ENCODE assay signal across 32 cellular contexts in genomic region chr7:104362756-104363155, GRCh38. TPM values are rescaled to one million over a fixed set of nuclear protein-coding genes. Genes with fewer than 3 reads are reported as not detected.
"Had no signal": no experiment of that assay in that cellular context is flagged by ENCODE, and none has a peak within 500 bp of the region (broad histone marks: within the 10 kb centered on the region; RNA-seq: fewer than 3 reads in every experiment).

No MANE protein-coding gene starts in this region.

- H3K27me3 ChIP-seq: breast epithelium, Peyer's patch had no signal

- H3K4me3 ChIP-seq: breast epithelium, K562, Peyer's patch, SJCRH30 had no signal

- DNase-seq: activated CD4-positive, alpha-beta T cell treated with anti-CD3 and anti-CD28 coated beads for 48 hours; activated CD4-positive, alpha-beta T cell treated with anti-CD3 and anti-CD28 coated beads, Interleukin-2, amount 50 U/mL, for 4 hours; activated CD4-positive, CD25-positive, alpha-beta regulatory T cell treated with anti-CD3 and anti-CD28 coated beads, Interleukin-2, amount 50 U/mL, for 72 hours; activated CD8-positive, alpha-beta T cell treated with anti-CD3 and anti-CD28 coated beads, Interleukin-2, amount 10 ng/mL, durations not matched to agents 7 days and 5 days; activated effector memory CD4-positive, alpha-beta T cell treated with Interleukin-2 at 50 U/mL for 16 hours; activated naive CD4-positive, alpha-beta T cell; activated T-cell treated with anti-CD3 and anti-CD28 coated beads, Interleukin-2, amount 50 U/mL, for 24 hours; aorta; central memory CD4-positive, alpha-beta T cell; Karpas-422; MM.1S; NCI-H1105; NCI-H1436 treated with DMSO at 0.1 percent for 48 hours; NCI-H187; NCI-H2081; NCI-H2171 treated with DMSO at 0.1 percent for 48 hours; NCI-H345; NCI-H510A; NCI-H69; NK-92 treated with Interleukin-12 subunit alpha and Interleukin-12 subunit beta, amount 100 ng/mL, for 24 hours; OCI-M1; Peyer's patch; Right ventricle myocardium superior; SJCRH30; SK-N-SH; T-helper 1 cell had no signal

- H3K4me1 ChIP-seq: breast epithelium, Peyer's patch, SJCRH30 had no signal

- H3K9me3 Mint-ChIP-seq: activated naive CD4-positive, alpha-beta T cell treated with anti-CD3 and anti-CD28 coated beads, Interleukin-2, amount 50 U/mL, for 24 hours; activated T-cell treated with anti-CD3 and anti-CD28 coated beads, Interleukin-2, amount 50 U/mL, for 24 hours; activated T-helper 1 cell treated with anti-CD3 and anti-CD28 coated beads, Interleukin-12 subunit alpha, Interleukin-12 subunit beta, Interleukin-2, Interleukin-4 antibody, amounts not matched to agents 30 ng/mL and 10 ng/mL and 1 ng/mL, durations not matched to agents 14 hours and 24 hours and 36 hours had no signal

- H3K36me3 ChIP-seq: breast epithelium, Peyer's patch, SJCRH30 had no signal

- H3K36me3 Mint-ChIP-seq: activated naive CD4-positive, alpha-beta T cell treated with anti-CD3 and anti-CD28 coated beads, Interleukin-2, amount 50 U/mL, for 24 hours had no signal

- H3K27ac Mint-ChIP-seq: activated CD8-positive, alpha-beta T cell treated with anti-CD3 and anti-CD28 coated beads, Interleukin-2, amount 10 ng/mL, durations not matched to agents 7 days and 5 days; activated naive CD4-positive, alpha-beta T cell treated with anti-CD3 and anti-CD28 coated beads, Interleukin-2, amount 50 U/mL, for 24 hours; activated T-cell treated with anti-CD3 and anti-CD28 coated beads, Interleukin-2, amount 50 U/mL, for 24 hours; activated T-helper 1 cell treated with anti-CD3 and anti-CD28 coated beads, Interleukin-12 subunit alpha, Interleukin-12 subunit beta, Interleukin-2, Interleukin-4 antibody, amounts not matched to agents 30 ng/mL and 10 ng/mL and 1 ng/mL, durations not matched to agents 14 hours and 24 hours and 36 hours had no signal

- H3K4me3 Mint-ChIP-seq: activated CD8-positive, alpha-beta T cell treated with anti-CD3 and anti-CD28 coated beads, Interleukin-2, amount 10 ng/mL, durations not matched to agents 7 days and 5 days; activated naive CD4-positive, alpha-beta T cell treated with anti-CD3 and anti-CD28 coated beads, Interleukin-2, amount 50 U/mL, for 24 hours; activated T-cell treated with anti-CD3 and anti-CD28 coated beads, Interleukin-2, amount 50 U/mL, for 24 hours; activated T-helper 1 cell treated with anti-CD3 and anti-CD28 coated beads, Interleukin-12 subunit alpha, Interleukin-12 subunit beta, Interleukin-2, Interleukin-4 antibody, amounts not matched to agents 30 ng/mL and 10 ng/mL and 1 ng/mL, durations not matched to agents 14 hours and 24 hours and 36 hours had no signal

- H3K27ac ChIP-seq: breast epithelium, Peyer's patch, RWPE1, SJCRH30 had no signal

- H3K9me3 ChIP-seq: breast epithelium, Peyer's patch, SJCRH30, SK-N-SH had no signal

- ATAC-seq: activated CD8-positive, alpha-beta T cell treated with anti-CD3 and anti-CD28 coated beads, Interleukin-2, amount 10 ng/mL, durations not matched to agents 7 days and 5 days; K562 had no signal

- H3K4me1 Mint-ChIP-seq: activated naive CD4-positive, alpha-beta T cell treated with anti-CD3 and anti-CD28 coated beads, Interleukin-2, amount 50 U/mL, for 24 hours had no signal

RNA-seq across cellular contexts. Expression of gene LHFPL3, which starts 34.4 kb away (rescaled TPM):
- total RNA-seq: activated CD8-positive, alpha-beta T cell treated with anti-CD3 and anti-CD28 coated beads, Interleukin-2, amount 10 ng/mL, durations not matched to agents 7 days and 5 days; activated T-helper 1 cell treated with anti-CD3 and anti-CD28 coated beads, Interleukin-12 subunit alpha, Interleukin-12 subunit beta, Interleukin-2, Interleukin-4 antibody, amounts not matched to agents 30 ng/mL and 10 ng/mL and 1 ng/mL, durations not matched to agents 14 hours and 24 hours and 36 hours; aorta; breast epithelium; K562; Peyer's patch; Right ventricle myocardium superior; T-helper 2 cell treated with Interferon-gamma antibody and Interleukin-4, amounts not matched to agents 100 ng/mL and 5 ng/mL, for 36 hours had no signal
- polyA plus RNA-seq: aorta, SK-N-SH had no signal
